Comparison of ENCODE assay signal across 14 cellular contexts in the genomic region with DNA sequence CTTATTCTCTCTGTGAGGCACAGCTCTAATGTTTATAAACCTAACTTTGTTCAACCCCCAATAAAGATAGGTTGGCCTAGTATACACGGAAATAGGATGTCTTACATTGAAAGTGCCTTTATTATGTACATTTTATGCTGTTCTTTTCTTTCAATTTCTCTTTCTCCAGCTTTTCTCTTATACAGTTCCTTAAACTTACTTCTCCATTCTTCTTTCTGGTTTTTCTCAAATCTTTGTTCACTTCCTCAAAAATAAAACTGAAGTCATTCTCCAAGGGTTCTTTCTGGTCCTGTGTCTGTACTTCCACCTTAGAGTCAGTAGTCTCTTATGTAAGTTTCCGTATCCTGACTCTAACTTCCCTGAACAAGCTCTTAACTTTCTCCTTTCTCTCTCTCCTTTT. TPM values are rescaled to one million over a fixed set of nuclear protein-coding genes. Genes with fewer than 3 reads are reported as not detected.
DNase-seq lines count a peak whose midpoint lies in the region; ATAC-seq, FAIRE-seq and TF ChIP-seq lines count a peak whose summit lies in the region.
"Had no signal": no experiment of that assay in that cellular context is flagged by ENCODE, and none has a peak within 500 bp of the region (broad histone marks: within the 10 kb centered on the region; RNA-seq: fewer than 3 reads in every experiment).

No MANE protein-coding gene starts in this region.

- no peak for ATAC-seq in stimulated activated effector memory CD8-positive, alpha-beta T cell treated with anti-CD3 and anti-CD28 coated beads, Interleukin-12 subunit alpha, Interleukin-12 subunit beta, amount 100 ng/mL, for 72 hours

- H2AFZ ChIP-seq in neuronal stem cell (ENCODE audit: low read length) = no peak overlapping the region

- H3K4me3 ChIP-seq in colonic mucosa (no peak overlapping the region), prostate gland (no peak overlapping the region), neuronal stem cell (ENCODE audit: low read length in 2 of 2) (no peak overlapping the region)
- H3K4me3 ChIP-seq: coronary artery, Peyer's patch had no signal

- H3K4me1 Mint-ChIP-seq in stimulated activated effector memory CD8-positive, alpha-beta T cell treated with anti-CD3 and anti-CD28 coated beads, Interleukin-12 subunit alpha, Interleukin-12 subunit beta, amount 100 ng/mL, for 72 hours = peaks cover 20% of the 10 kb centered on the region

- 63% methylated on average over 2 of the region's 2 CpGs for WGBS in prostate gland
- no CpG with 5 or more reads among the region's 2 CpGs for WGBS in neuronal stem cell (ENCODE audit: extremely low coverage in 2 of 2, insufficient read length in 2 of 2, insufficient replicate concordance in 1 of 2), 2 donors

- no peak overlapping the region for H4K91ac ChIP-seq in neuronal stem cell (ENCODE audit: low read depth, low read length, poor library complexity)

- no peaks in the 10 kb centered on the region for H3K9me3 Mint-ChIP-seq in stimulated activated effector memory CD8-positive, alpha-beta T cell treated with anti-CD3 and anti-CD28 coated beads, Interleukin-12 subunit alpha, Interleukin-12 subunit beta, amount 100 ng/mL, for 72 hours

- H3K23ac ChIP-seq in neuronal stem cell (ENCODE audit: low read depth, low read length, poor library complexity) = no peak overlapping the region

- no peak overlapping the region for H4K8ac ChIP-seq in neuronal stem cell (ENCODE audit: low read depth, low read length)

- H2AK5ac ChIP-seq in neuronal stem cell (ENCODE audit: low read depth, low read length) = no peak overlapping the region

- DNase-seq in GM18507 (ENCODE audit: extremely low spot score, insufficient read length, low read depth) (no peak), NOMO-1 (lab: John Stamatoyannopoulos, UW; ENCODE audit: unreplicated experiment in 2 of 2) (peak; percentile 18 to 85), colonic mucosa (no peak), prostate gland (ENCODE audit: low spot score) (no peak), erythroblast (lab: John Stamatoyannopoulos, UW) (no peak), neuronal stem cell (ENCODE audit: low spot score) (no peak), DMS114 treated with DMSO at 0.1 percent for 48 hours (lab: John Stamatoyannopoulos, UW; ENCODE audit: unreplicated experiment) (no peak)
- DNase-seq in stimulated activated effector memory CD8-positive, alpha-beta T cell treated with anti-CD3 and anti-CD28 coated beads, Interleukin-12 subunit alpha, Interleukin-12 subunit beta, amount 100 ng/mL, for 72 hours (ENCODE audit: low spot score in 2 of 2) = no peak
- DNase-seq: activated CD4-positive, CD25-positive, alpha-beta regulatory T cell; activated effector memory CD4-positive, alpha-beta T cell treated with anti-CD3 and anti-CD28 coated beads, Interleukin-2, amount 50 U/mL, for 16 hours; glutamatergic neuron; NCI-H187; Peyer's patch had no signal

- H3K9me3 ChIP-seq in colonic mucosa (no peaks in the 10 kb centered on the region), prostate gland (no peaks in the 10 kb centered on the region), neuronal stem cell (replicated peaks in 1 of 2; ENCODE audit: control insufficient read depth in 2 of 2, insufficient read depth in 1 of 2, low read depth in 1 of 2, low read length in 2 of 2) (peaks cover 0 to 2% of the 10 kb centered on the region in 2 donors)
- H3K9me3 ChIP-seq: Peyer's patch had no signal

- intact Hi-C loops in colonic mucosa (cut with DNase I) = no loop called here
- intact Hi-C loops in prostate gland (cut with DNase I) = no loop called here

- H3K4ac ChIP-seq in neuronal stem cell (ENCODE audit: low read length) = no peak overlapping the region

- H3K4me1 ChIP-seq in colonic mucosa = no peaks in the 10 kb centered on the region
- H3K4me1 ChIP-seq in prostate gland (replicated peaks) = peaks cover 4% of the 10 kb centered on the region
- H3K4me1 ChIP-seq in neuronal stem cell (ENCODE audit: control insufficient read depth in 2 of 2, insufficient read depth in 1 of 2, low read depth in 1 of 2, low read length in 2 of 2) = no peaks in the 10 kb centered on the region
- H3K4me1 ChIP-seq: Peyer's patch had no signal

- TF ChIP-seq POLR2A in prostate gland (IDR thresholded peaks at IDR 0.05) (no peak), erythroblast (IDR thresholded peaks at IDR 0.05; ENCODE audit: low read length) (no peak)

- peak; percentile 39 for FAIRE-seq in GM18507 (lab: Jason Lieb, UNC)

- H3K27me3 ChIP-seq in colonic mucosa = no peaks in the 10 kb centered on the region
- no peaks in the 10 kb centered on the region for H3K27me3 ChIP-seq in prostate gland (replicated peaks; ENCODE audit: insufficient read depth)
- no peaks in the 10 kb centered on the region for H3K27me3 ChIP-seq in neuronal stem cell (ENCODE audit: control insufficient read depth in 3 of 3, insufficient read depth in 3 of 3, low read depth in 1 of 3, low read length in 3 of 3)
- H3K27me3 ChIP-seq: Peyer's patch had no signal

- H3K27ac ChIP-seq in colonic mucosa (peak overlapping the region; percentile 42), prostate gland (peak overlapping the region; percentile 41 to 81), neuronal stem cell (replicated peaks; ENCODE audit: low read length) (no peak overlapping the region)
- H3K27ac ChIP-seq: Peyer's patch had no signal

- H3K4me2 ChIP-seq in neuronal stem cell (ENCODE audit: insufficient read depth, low read length, poor library complexity, severe bottlenecking) = no peak overlapping the region

- no peak overlapping the region for H3K27ac Mint-ChIP-seq in stimulated activated effector memory CD8-positive, alpha-beta T cell treated with anti-CD3 and anti-CD28 coated beads, Interleukin-12 subunit alpha, Interleukin-12 subunit beta, amount 100 ng/mL, for 72 hours

- H3K18ac ChIP-seq in neuronal stem cell (ENCODE audit: low read length) = no peak overlapping the region

- H3K36me3 ChIP-seq in colonic mucosa (no peaks in the 10 kb centered on the region), prostate gland (no peaks in the 10 kb centered on the region), neuronal stem cell (replicated peaks in 1 of 2; ENCODE audit: control insufficient read depth in 2 of 2, insufficient read depth in 2 of 2, low read length in 2 of 2) (no peaks in the 10 kb centered on the region)
- H3K36me3 ChIP-seq: Peyer's patch had no signal

- peaks cover 2% of the 10 kb centered on the region for H3K79me1 ChIP-seq in neuronal stem cell (ENCODE audit: low read depth, low read length)

- no peaks in the 10 kb centered on the region for H3K36me3 Mint-ChIP-seq in stimulated activated effector memory CD8-positive, alpha-beta T cell treated with anti-CD3 and anti-CD28 coated beads, Interleukin-12 subunit alpha, Interleukin-12 subunit beta, amount 100 ng/mL, for 72 hours

- no peak overlapping the region for H2BK120ac ChIP-seq in neuronal stem cell (ENCODE audit: low read depth, low read length)

- TF ChIP-seq CTCF in colonic mucosa (IDR thresholded peaks at IDR 0.05) (no peak), prostate gland (IDR thresholded peaks at IDR 0.05) (no peak)

- no peak overlapping the region for H3K4me3 Mint-ChIP-seq in stimulated activated effector memory CD8-positive, alpha-beta T cell treated with anti-CD3 and anti-CD28 coated beads, Interleukin-12 subunit alpha, Interleukin-12 subunit beta, amount 100 ng/mL, for 72 hours

- H3K14ac ChIP-seq in neuronal stem cell (ENCODE audit: low read length) = no peak overlapping the region

- H2BK5ac ChIP-seq in neuronal stem cell (ENCODE audit: low read length) = no peak overlapping the region

- no peak overlapping the region for H2BK15ac ChIP-seq in neuronal stem cell (ENCODE audit: low read length)

- no peak overlapping the region for H2BK12ac ChIP-seq in neuronal stem cell (ENCODE audit: low read length)

- H3K9ac ChIP-seq in colonic mucosa (ENCODE audit: low read depth in 2 of 2, low read length in 2 of 2) (no peak overlapping the region), neuronal stem cell (ENCODE audit: low read depth, low read length, poor library complexity) (no peak overlapping the region)

RNA-seq across cellular contexts. Expression of a gene that starts 29.2 kb away (rescaled TPM):
- total RNA-seq in colonic mucosa (100 to 1,000 TPM in 1 of 2 donors, 10 to 100 TPM in 1; 88.6 to 273 TPM), prostate gland (100 to 1,000 TPM; 108 to 284 TPM)
- polyA plus RNA-seq in neuronal stem cell (2013, experiment 1 of 2) = 33.7 TPM
- polyA plus RNA-seq in neuronal stem cell (2013, experiment 2 of 2) = 38.1 TPM

Comparison
In these comparisons a context has a peak if more than half of its experiments do, and no peak if none do; other contexts are left out.
1. DNase-seq: peak in NOMO-1 (2 of 2); none in GM18507 (single experiment), colonic mucosa (single experiment), prostate gland (single experiment), erythroblast (0 of 2), stimulated activated effector memory CD8-positive, alpha-beta T cell treated with anti-CD3 and anti-CD28 coated beads, Interleukin-12 subunit alpha, Interleukin-12 subunit beta, amount 100 ng/mL, for 72 hours (0 of 2), neuronal stem cell (single experiment) and DMS114 treated with DMSO at 0.1 percent for 48 hours (single experiment).